12 cellular contexts compared by ENCODE assay signal in genomic region chr18:2897448-2898052, GRCh38.
"Had no signal": no experiment of that assay in that cellular context is flagged by ENCODE, and none has a peak within 500 bp of the region (broad histone marks: within the 10 kb centered on the region; RNA-seq: fewer than 3 reads in every experiment).

No MANE protein-coding gene starts in this region.

- H3K27ac ChIP-seq: pancreas, transverse colon, VCaP had no signal

- DNase-seq: activated CD4-positive, alpha-beta T cell treated with anti-CD3 and anti-CD28 coated beads for 36 hours; activated CD8-positive, alpha-beta T cell treated with anti-CD3 and anti-CD28 coated beads for 36 hours; activated naive CD4-positive, alpha-beta T cell treated with anti-CD3 and anti-CD28 coated beads, Interleukin-2, amount 10 ng/mL, durations not matched to agents 7 days and 5 days; central memory CD4-positive, alpha-beta T cell; cortex of kidney; effector memory CD4-positive, alpha-beta T cell; pancreas; stimulated activated naive B cell treated with anti-CD40 and anti-IgM and Interleukin-4, amounts not matched to agents 10 μg/mL and 1 μg/mL and 100 μg/mL, for 72 hours; T1000; transverse colon had no signal

- ATAC-seq: activated CD4-positive, alpha-beta T cell treated with anti-CD3 and anti-CD28 coated beads for 36 hours; activated CD8-positive, alpha-beta T cell treated with anti-CD3 and anti-CD28 coated beads for 36 hours had no signal

- H3K4me1 ChIP-seq: pancreas, transverse colon had no signal

- H3K4me2 ChIP-seq: smooth muscle cell had no signal

- H3K27me3 ChIP-seq: pancreas, transverse colon had no signal

- H3K36me3 ChIP-seq: pancreas, transverse colon had no signal

- H3K9me3 ChIP-seq: pancreas, transverse colon had no signal

- H3K4me3 ChIP-seq: pancreas, smooth muscle cell, transverse colon had no signal
